8 cellular contexts compared by ENCODE assay signal in the genomic region with DNA sequence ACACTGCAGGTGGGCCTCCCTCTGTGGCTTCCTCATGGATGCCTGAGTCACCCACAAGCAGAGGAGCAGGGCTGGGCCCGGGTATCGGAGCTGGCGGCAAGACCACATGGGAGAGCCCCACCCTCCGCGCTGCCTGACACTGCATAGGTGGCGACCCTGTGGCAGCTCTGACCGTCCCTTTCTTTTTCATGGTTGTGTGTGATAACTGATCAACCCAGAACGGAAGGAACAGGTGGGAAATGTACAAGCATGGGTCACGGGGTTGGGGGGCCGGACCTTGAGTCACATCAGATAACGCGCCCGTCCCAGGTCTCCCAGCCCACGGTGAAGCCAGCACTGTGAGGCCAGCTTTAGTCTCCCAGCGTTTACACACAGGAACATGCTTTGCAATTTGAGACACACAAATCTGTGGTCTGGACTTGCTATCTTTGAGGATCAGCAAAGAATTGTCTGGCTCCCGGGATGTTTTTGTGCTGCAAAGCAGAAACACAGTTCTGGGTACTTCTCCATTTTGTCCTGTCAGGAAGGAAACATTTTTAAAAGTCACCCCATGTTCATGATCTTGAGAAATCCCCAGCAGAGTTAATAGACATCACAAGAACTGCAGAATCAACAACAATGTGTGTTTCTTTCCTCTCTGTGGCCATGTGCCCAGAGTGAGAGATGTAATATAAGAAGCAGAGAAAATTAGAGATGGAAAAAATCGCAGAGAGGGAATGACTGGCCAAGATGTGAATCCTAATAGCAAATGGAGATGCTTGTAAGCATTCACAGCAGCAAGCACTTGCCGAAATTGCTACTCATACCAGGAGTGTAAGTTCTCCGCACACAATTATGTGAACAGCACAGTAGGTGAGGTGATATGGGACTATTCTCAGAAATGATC.
DNase-seq lines count a peak whose midpoint lies in the region; ATAC-seq and TF ChIP-seq lines count a peak whose summit lies in the region.

No MANE protein-coding gene starts in this region.

- BruUV-seq in Panc1 (replicated peaks; lab: Mats Ljungman, UMichigan) = no TSS peak

- H3K27ac ChIP-seq in Panc1 (ENCODE audit: low read length) (peak overlapping the region; percentile 61), urinary bladder (ENCODE audit: low read depth) (peak overlapping the region; percentile 58)
- H3K27ac ChIP-seq in naive thymus-derived CD4-positive, alpha-beta T cell (ENCODE audit: low read depth, low read length) = no peak overlapping the region

- POLR2A ChIA-PET in Panc1 (lab: Charles Lee) = no interaction called here
- POLR2A ChIA-PET in naive thymus-derived CD4-positive, alpha-beta T cell (lab: Charles Lee) = no interaction called here

- H3K9me3 ChIP-seq in Panc1 (ENCODE audit: control insufficient read depth, insufficient read depth, low read depth, low read length) = no peaks in the 10 kb centered on the region
- H3K9me3 ChIP-seq in naive thymus-derived CD4-positive, alpha-beta T cell (ENCODE audit: control insufficient read depth in 2 of 3, low read length in 3 of 3) = no peaks in the 10 kb centered on the region

- H3K4me1 ChIP-seq in Panc1 (ENCODE audit: control insufficient read depth, insufficient read depth, low read length) (peaks cover 15% of the 10 kb centered on the region), urinary bladder (ENCODE audit: insufficient read depth) (no peaks in the 10 kb centered on the region)
- H3K4me1 ChIP-seq in naive thymus-derived CD4-positive, alpha-beta T cell (ENCODE audit: control insufficient read depth in 2 of 2, insufficient read depth in 2 of 2, low read length in 2 of 2) = no peaks in the 10 kb centered on the region

- no peaks in the 10 kb centered on the region for H3K36me3 Mint-ChIP-seq in naive thymus-derived CD4-positive, alpha-beta T cell

- peak overlapping the region in 9 of 10 donors; percentile 38 to 79 (median 62) for H3K4me3 Mint-ChIP-seq in naive thymus-derived CD4-positive, alpha-beta T cell

- peak; percentile 87 for ATAC-seq in GM18505 (IDR thresholded peaks at IDR 0.05; ENCODE audit: unreplicated experiment)
- ATAC-seq in HG02870 (IDR thresholded peaks at IDR 0.05; ENCODE audit: unreplicated experiment) = peak; percentile 62
- ATAC-seq in Panc1 = peak; percentile 84
- peak; percentile 74 for ATAC-seq in naive thymus-derived CD4-positive, alpha-beta T cell

- peaks cover 8 to 20% (median 14%) of the 10 kb centered on the region in 7 donors for H3K4me1 Mint-ChIP-seq in naive thymus-derived CD4-positive, alpha-beta T cell

- H3K27me3 ChIP-seq in Panc1 (ENCODE audit: control insufficient read depth, insufficient read depth, low read length) = no peaks in the 10 kb centered on the region
- no peaks in the 10 kb centered on the region for H3K27me3 ChIP-seq in naive thymus-derived CD4-positive, alpha-beta T cell (ENCODE audit: control insufficient read depth in 2 of 2, insufficient read depth in 2 of 2, low read length in 2 of 2)

- peak overlapping the region in 1 of 9 donors; percentile 72 for H3K27ac Mint-ChIP-seq in naive thymus-derived CD4-positive, alpha-beta T cell

- H3K27me3 Mint-ChIP-seq in naive thymus-derived CD4-positive, alpha-beta T cell = peaks cover 0 to 18% (median 6%) of the 10 kb centered on the region in 5 donors

- intact Hi-C loops in Panc1 (cut with micrococcal nuclease; ENCODE audit: unreplicated experiment) = no loop called here
- intact Hi-C loops in naive thymus-derived CD4-positive, alpha-beta T cell (cut with micrococcal nuclease) = no loop called here

- in situ Hi-C loops in Panc1 (cut with HindIII; ENCODE audit: low pct_unique_long_range_greater_than_20kb, low sequenced_read_pairs) = no loop called here

- TF ChIP-seq CTCF in Panc1 (IDR thresholded peaks at IDR 0.05) = no peak

- TF ChIP-seq POLR2A in GM18505 (IDR thresholded peaks at IDR 0.05; ENCODE audit: borderline replicate concordance, extremely low read depth, insufficient read depth, insufficient read length) = peak; percentile 56

- DNase-seq in A172 (ENCODE audit: low spot score) (peak; percentile 81), Panc1 (ENCODE audit: low read depth, low spot score) (no peak), dermis blood vessel endothelial cell (peak; percentile 51)
- DNase-seq in naive thymus-derived CD4-positive, alpha-beta T cell = peak in 1 of 9 donors; percentile 23
- DNase-seq in central memory CD4-positive, alpha-beta T cell = no peak

- CTCF ChIA-PET in Panc1 (lab: Charles Lee) = no interaction called here
- CTCF ChIA-PET in naive thymus-derived CD4-positive, alpha-beta T cell (lab: Charles Lee) = no interaction called here

- WGBS in urinary bladder = 15% methylated on average over 19 of the region's 19 CpGs

- peaks cover 0 to 5% (median 0%) of the 10 kb centered on the region in 11 donors for H3K9me3 Mint-ChIP-seq in naive thymus-derived CD4-positive, alpha-beta T cell

- H3K36me3 ChIP-seq in Panc1 (ENCODE audit: control insufficient read depth, insufficient read depth, low read length) (no peaks in the 10 kb centered on the region), urinary bladder (ENCODE audit: insufficient read depth) (no peaks in the 10 kb centered on the region)
- no peaks in the 10 kb centered on the region for H3K36me3 ChIP-seq in naive thymus-derived CD4-positive, alpha-beta T cell (ENCODE audit: control insufficient read depth in 2 of 3, insufficient read depth in 3 of 3, low read length in 3 of 3)

- no peak overlapping the region for H3K4me3 ChIP-seq in Panc1 (ENCODE audit: low read depth in 2 of 2, low read length in 2 of 2)
- no peak overlapping the region for H3K4me3 ChIP-seq in naive thymus-derived CD4-positive, alpha-beta T cell (ENCODE audit: low read length)
- H3K4me3 ChIP-seq in urinary bladder (ENCODE audit: low read depth, low read length) = peak overlapping the region; percentile 19

Comparison
In these comparisons a context has a peak if more than half of its experiments do, and no peak if none do; other contexts are left out.
1. DNase-seq: peak in A172 (single experiment) and dermis blood vessel endothelial cell (single experiment); none in Panc1 (single experiment) and central memory CD4-positive, alpha-beta T cell (single experiment).
2. Peak in every context shown above with its lines, with median percentiles within 50 percentile points of each other: ATAC-seq.